Comparison of ENCODE assay signal across 22 cellular contexts in genomic region chr6:151443449-151443848, GRCh38. TPM values are rescaled to one million over a fixed set of nuclear protein-coding genes. Genes with fewer than 3 reads are reported as not detected.
"Had no signal": no experiment of that assay in that cellular context is flagged by ENCODE, and none has a peak within 500 bp of the region (broad histone marks: within the 10 kb centered on the region; RNA-seq: fewer than 3 reads in every experiment).

No MANE protein-coding gene starts in this region.

- ATAC-seq: gastrocnemius medialis, left ventricle myocardium superior, natural killer cell, T-cell, upper lobe of right lung had no signal

- H3K9me3 ChIP-seq: gastrocnemius medialis, ovary, sigmoid colon, SJCRH30, thoracic aorta, upper lobe of right lung had no signal

- H3K9me3 Mint-ChIP-seq: activated naive CD8-positive, alpha-beta T cell treated with anti-CD3 and anti-CD28 coated beads for 36 hours; activated T-helper 2 cell treated with anti-CD3 and anti-CD28 coated beads, Interferon-gamma antibody, Interleukin-2, Interleukin-4, amounts not matched to agents 10 μg/mL and 5 μg/mL and 100 μg/mL, durations not matched to agents 14 hours and 24 hours and 36 hours; mesothelial cell of epicardium; natural killer cell; T-cell; T-helper 2 cell treated with Interferon-gamma antibody and Interleukin-4, amounts not matched to agents 5 μg/mL and 100 μg/mL, for 36 hours had no signal

- H3K27me3 Mint-ChIP-seq: activated naive CD8-positive, alpha-beta T cell treated with anti-CD3 and anti-CD28 coated beads for 36 hours; T-cell had no signal

- H3K4me1 ChIP-seq: SJCRH30 had no signal

- H3K27ac ChIP-seq: SJCRH30, upper lobe of right lung had no signal

- H3K36me3 Mint-ChIP-seq: natural killer cell had no signal

- H3K27ac Mint-ChIP-seq: activated naive CD8-positive, alpha-beta T cell treated with anti-CD3 and anti-CD28 coated beads for 36 hours; activated T-helper 2 cell treated with anti-CD3 and anti-CD28 coated beads, Interferon-gamma antibody, Interleukin-2, Interleukin-4, amounts not matched to agents 10 μg/mL and 5 μg/mL and 100 μg/mL, durations not matched to agents 14 hours and 24 hours and 36 hours; mesothelial cell of epicardium; natural killer cell; T-cell; T-helper 2 cell treated with Interferon-gamma antibody and Interleukin-4, amounts not matched to agents 5 μg/mL and 100 μg/mL, for 36 hours had no signal

- H3K27me3 ChIP-seq: gastrocnemius medialis, ovary, sigmoid colon, SJCRH30, upper lobe of right lung had no signal

- H3K4me3 ChIP-seq: gastrocnemius medialis, ovary, sigmoid colon, SJCRH30, thoracic aorta, upper lobe of right lung had no signal

- H3K4me3 Mint-ChIP-seq: activated naive CD8-positive, alpha-beta T cell treated with anti-CD3 and anti-CD28 coated beads for 36 hours; mesothelial cell of epicardium; natural killer cell; T-cell; T-helper 2 cell treated with Interferon-gamma antibody and Interleukin-4, amounts not matched to agents 5 μg/mL and 100 μg/mL, for 36 hours had no signal

- DNase-seq: activated CD4-positive, alpha-beta T cell treated with anti-CD3 and anti-CD28 coated beads for 1 hour; activated CD4-positive, alpha-beta T cell treated with anti-CD3 and anti-CD28 coated beads, Interleukin-2, amount 50 U/mL, for 1 hour; activated naive CD4-positive, alpha-beta T cell treated with Interleukin-2 at 50 U/mL for 16 hours; activated naive CD8-positive, alpha-beta T cell treated with anti-CD3 and anti-CD28 coated beads for 36 hours; activated T-cell treated with anti-CD3 and anti-CD28 coated beads, Interleukin-2, amount 50 U/mL, for 1 hour; cerebellar nuclear complex; cortex of kidney; effector CD4-positive, alpha-beta T cell; gastrocnemius medialis; hippocampal formation; left ventricle myocardium superior; natural killer cell; ovary; sigmoid colon; SJCRH30; T-cell; upper lobe of right lung had no signal

- H3K36me3 ChIP-seq: gastrocnemius medialis, ovary, sigmoid colon, thoracic aorta, upper lobe of right lung had no signal

RNA-seq across cellular contexts. Expression of gene CCDC170, which starts 50.4 kb away (rescaled TPM):
- total RNA-seq: activated naive CD8-positive, alpha-beta T cell treated with anti-CD3 and anti-CD28 coated beads for 36 hours; activated T-helper 2 cell treated with anti-CD3 and anti-CD28 coated beads, Interferon-gamma antibody, Interleukin-2, Interleukin-4, amounts not matched to agents 10 μg/mL and 5 μg/mL and 100 μg/mL, durations not matched to agents 14 hours and 24 hours and 36 hours; mammary epithelial cell; SJCRH30 had no signal
